In the genomic region with DNA sequence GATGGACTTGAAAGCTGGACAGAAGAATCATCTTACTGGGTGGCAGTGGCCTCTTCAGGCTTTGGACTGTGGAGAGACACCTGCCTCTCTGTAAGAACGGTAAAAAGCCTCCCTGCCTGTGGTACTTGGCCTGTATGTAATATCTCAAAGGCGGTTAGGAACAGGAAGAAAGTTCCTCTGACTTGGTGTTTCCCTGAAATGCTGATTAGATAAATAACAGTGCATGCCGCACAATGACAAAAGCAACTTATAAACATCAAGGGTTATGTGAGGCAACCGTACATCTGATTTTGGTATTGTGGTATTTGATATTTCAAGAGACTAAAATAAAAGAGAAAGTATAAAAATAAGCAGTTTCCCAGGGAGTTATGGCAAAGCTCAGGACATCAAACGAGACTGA, we compare ENCODE assay signal across 26 cellular contexts.
"Had no signal": no experiment of that assay in that cellular context is flagged by ENCODE, and none has a peak within 500 bp of the region (broad histone marks: within the 10 kb centered on the region; RNA-seq: fewer than 3 reads in every experiment).

No MANE protein-coding gene starts in this region.

- H3K4me3 ChIP-seq: coronary artery, esophagus muscularis mucosa, heart right ventricle, left lung, mucosa of descending colon, neural progenitor cell, psoas muscle, skin epidermis, spleen, thoracic aorta, tibial nerve, upper lobe of right lung, uterus had no signal

- H3K27me3 ChIP-seq: esophagus muscularis mucosa, heart right ventricle, left lung, neural progenitor cell, spleen, tibial nerve, upper lobe of right lung, uterus had no signal

- H3K9me3 Mint-ChIP-seq: mesothelial cell of epicardium; naive B cell; nephron; neural progenitor cell; stimulated activated naive B cell treated with anti-CD40 and anti-IgM and Interleukin-4, amounts not matched to agents 10 μg/mL and 1 μg/mL and 100 μg/mL, for 72 hours; stimulated activated naive CD8-positive, alpha-beta T cell treated with anti-CD3 and anti-CD28 coated beads, Interleukin-15, Interleukin-2, amounts not matched to agents 100 ng/mL and 50 ng/mL, for 24 hours had no signal

- H3K9me3 ChIP-seq: esophagus muscularis mucosa, heart right ventricle, left lung, mucosa of descending colon, psoas muscle, spleen, thoracic aorta, tibial nerve, upper lobe of right lung, uterus had no signal

- ATAC-seq: heart right ventricle; left lung; mucosa of descending colon; psoas muscle; right cardiac atrium; stimulated activated naive B cell treated with anti-CD40 and anti-IgM and Interleukin-4, amounts not matched to agents 10 μg/mL and 1 μg/mL and 100 μg/mL, for 72 hours; upper lobe of right lung had no signal

- H2AFZ ChIP-seq: neural progenitor cell had no signal

- DNase-seq: dermis blood vessel endothelial cell; effector memory CD4-positive, alpha-beta T cell; foreskin melanocyte; glutamatergic neuron; heart right ventricle; kidney; left lung; mesenchymal stem cell; mucosa of descending colon; naive B cell; psoas muscle; right cardiac atrium; spleen; stimulated activated CD4-positive, alpha-beta T cell treated with anti-CD3 and anti-CD28 coated beads, Interleukin-2, amount 100 ng/mL, for 48 hours; stimulated activated naive B cell treated with anti-CD40 and anti-IgM and Interleukin-4, amounts not matched to agents 10 μg/mL and 1 μg/mL and 100 μg/mL, for 72 hours; upper lobe of right lung; uterus had no signal

- H3K27ac Mint-ChIP-seq: mesothelial cell of epicardium; naive B cell; nephron; neural progenitor cell; stimulated activated naive B cell treated with anti-CD40 and anti-IgM and Interleukin-4, amounts not matched to agents 10 μg/mL and 1 μg/mL and 100 μg/mL, for 72 hours; stimulated activated naive CD8-positive, alpha-beta T cell treated with anti-CD3 and anti-CD28 coated beads, Interleukin-15, Interleukin-2, amounts not matched to agents 100 ng/mL and 50 ng/mL, for 24 hours had no signal

- H3K36me3 ChIP-seq: esophagus muscularis mucosa, heart right ventricle, left lung, neural progenitor cell, spleen, thoracic aorta, tibial nerve, upper lobe of right lung, uterus had no signal

- H3K4me2 ChIP-seq: neural progenitor cell had no signal

- H3K4me3 Mint-ChIP-seq: mesothelial cell of epicardium; naive B cell; nephron; neural progenitor cell; stimulated activated naive B cell treated with anti-CD40 and anti-IgM and Interleukin-4, amounts not matched to agents 10 μg/mL and 1 μg/mL and 100 μg/mL, for 72 hours; stimulated activated naive CD8-positive, alpha-beta T cell treated with anti-CD3 and anti-CD28 coated beads, Interleukin-15, Interleukin-2, amounts not matched to agents 100 ng/mL and 50 ng/mL, for 24 hours had no signal

- H3K9ac ChIP-seq: neural progenitor cell had no signal

- H3K4me1 Mint-ChIP-seq: mesothelial cell of epicardium; naive B cell; nephron; stimulated activated naive B cell treated with anti-CD40 and anti-IgM and Interleukin-4, amounts not matched to agents 10 μg/mL and 1 μg/mL and 100 μg/mL, for 72 hours had no signal

- H3K36me3 Mint-ChIP-seq: mesothelial cell of epicardium; naive B cell; neural progenitor cell; stimulated activated naive B cell treated with anti-CD40 and anti-IgM and Interleukin-4, amounts not matched to agents 10 μg/mL and 1 μg/mL and 100 μg/mL, for 72 hours had no signal

- H3K4me1 ChIP-seq: esophagus muscularis mucosa, heart right ventricle, left lung, neural progenitor cell, psoas muscle, spleen, tibial nerve, upper lobe of right lung, uterus had no signal

- H3K27ac ChIP-seq: coronary artery, esophagus muscularis mucosa, heart right ventricle, left lung, neural progenitor cell, psoas muscle, skin epidermis, spleen, thoracic aorta, tibial nerve, upper lobe of right lung, uterus had no signal
